In genomic region chr17:32123782-32124181, GRCh38 we compare ENCODE assay signal across 25 cellular contexts. TPM values are rescaled to one million over a fixed set of nuclear protein-coding genes. Genes with fewer than 3 reads are reported as not detected.
DNase-seq lines count a peak whose midpoint lies in the region; TF ChIP-seq lines count a peak whose summit lies in the region.
"Had no signal": no experiment of that assay in that cellular context is flagged by ENCODE, and none has a peak within 500 bp of the region (broad histone marks: within the 10 kb centered on the region; RNA-seq: fewer than 3 reads in every experiment).

No MANE protein-coding gene starts in this region.

- no peaks in the 10 kb centered on the region for H3K9me3 ChIP-seq in osteoblast (ENCODE audit: low read depth, low read length)
- H3K9me3 ChIP-seq: BLaER1 treated with 17β-estradiol and CSF1 and Interleukin-3, amounts not matched to agents 10 nM and 100 nM; tibial artery had no signal

- H4K20me1 ChIP-seq in osteoblast (ENCODE audit: insufficient read depth, low read length) = no peaks in the 10 kb centered on the region
- H4K20me1 ChIP-seq: BLaER1 treated with 17β-estradiol and CSF1 and Interleukin-3, amounts not matched to agents 10 nM and 100 nM had no signal

- peak overlapping the region; percentile 39 for H2AFZ ChIP-seq in osteoblast (ENCODE audit: low read length)

- intact Hi-C loops in posterior cingulate gyrus (cut with DNase I) = no loop called here

- no peak overlapping the region for H3K4me3 ChIP-seq in osteoblast (ENCODE audit: insufficient read depth, low read length)
- H3K4me3 ChIP-seq: BLaER1 treated with 17β-estradiol and CSF1 and Interleukin-3, amounts not matched to agents 10 nM and 100 nM; coronary artery; tibial artery had no signal

- H3K79me2 ChIP-seq in osteoblast (ENCODE audit: insufficient read depth, low read length) = peaks cover 2% of the 10 kb centered on the region

- no peaks in the 10 kb centered on the region for H3K36me3 ChIP-seq in osteoblast (ENCODE audit: insufficient read depth, low read length)
- H3K36me3 ChIP-seq: BLaER1 treated with 17β-estradiol and CSF1 and Interleukin-3, amounts not matched to agents 10 nM and 100 nM; tibial artery had no signal

- peaks cover 8% of the 10 kb centered on the region for H3K27me3 ChIP-seq in osteoblast (ENCODE audit: insufficient read depth, low read length)
- H3K27me3 ChIP-seq: BLaER1 treated with 17β-estradiol and CSF1 and Interleukin-3, amounts not matched to agents 10 nM and 100 nM; tibial artery had no signal

- DNase-seq in ELR (ENCODE audit: low read depth) = peak; percentile 14
- DNase-seq in NCI-H460 (ENCODE audit: extremely low read depth, low read depth) = peak; percentile 14
- peak; percentile 60 for DNase-seq in fibroblast of gingiva (ENCODE audit: low read depth)
- DNase-seq in osteoblast (ENCODE audit: insufficient read length, low spot score, missing footprints) = no peak
- DNase-seq in GM13976 (ENCODE audit: low spot score) = no peak
- DNase-seq in posterior cingulate gyrus = no peak
- no peak for DNase-seq in NCI-H2081 (lab: John Stamatoyannopoulos, UW)
- DNase-seq: ACHN; activated CD4-positive, alpha-beta T cell treated with anti-CD3 and anti-CD28 coated beads, Interleukin-2, amount 50 U/mL, for 1 hour; activated naive CD4-positive, alpha-beta T cell treated with Interleukin-2 at 50 U/mL for 16 hours; activated T-cell treated with anti-CD3 and anti-CD28 coated beads, Interleukin-2, amount 50 U/mL, for 4 hours; effector memory CD8-positive, alpha-beta T cell; erythroblast; GDM1; hippocampal formation; NCI-H1694; NCI-H2171; NCI-H524 treated with DMSO at 0.1 percent for 48 hours; SIG-M5; stimulated activated naive CD8-positive, alpha-beta T cell treated with anti-CD3 and anti-CD28 coated beads, Interleukin-15, amount 100 ng/mL, for 72 hours; SW 1271; T1000; tibial artery had no signal

- H3K4me2 ChIP-seq in osteoblast (ENCODE audit: insufficient read depth, low read length) = no peak overlapping the region
- H3K4me2 ChIP-seq: BLaER1 treated with 17β-estradiol and CSF1 and Interleukin-3, amounts not matched to agents 10 nM and 100 nM had no signal

- TF ChIP-seq CTCF in osteoblast (IDR thresholded peaks at IDR 0.05; ENCODE audit: extremely low read depth, low read depth, low read length) (no peak), GM13976 (IDR thresholded peaks at IDR 0.05; ENCODE audit: borderline replicate concordance, control extremely low read depth, extremely low read depth, insufficient read depth, missing control alignments) (no peak)

- H3K27ac ChIP-seq in osteoblast (ENCODE audit: low read depth, low read length) = no peak overlapping the region
- H3K27ac ChIP-seq: coronary artery, tibial artery had no signal

- peaks cover 14% of the 10 kb centered on the region for H3K4me1 ChIP-seq in osteoblast (ENCODE audit: insufficient read depth, low read length)

- in situ Hi-C loops in GM13976 (cut with MboI; ENCODE audit: low sequenced_read_pairs, unreplicated experiment) = no loop called here

RNA-seq across cellular contexts. Expression of gene RHOT1, which starts 18.5 kb away (rescaled TPM):
- total RNA-seq in NCI-H460 (2014; rRNA removed; shearing (Covaris generic)) = 50.5 and 51.7 TPM in 2 replicates
- 30.4 and 31.3 TPM in 2 replicates for polyA plus RNA-seq in NCI-H460 (2014; cell fraction: nucleus; rRNA removed)
- total RNA-seq in osteoblast = 46.0 and 47.0 TPM in 2 replicates

Comparison
In these comparisons a context has a peak if more than half of its experiments do, and no peak if none do; other contexts are left out.
1. DNase-seq: peak in ELR (single experiment), NCI-H460 (single experiment) and fibroblast of gingiva (single experiment); none in osteoblast (single experiment), GM13976 (single experiment), posterior cingulate gyrus (0 of 10) and NCI-H2081 (0 of 2).